9 cellular contexts compared by ENCODE assay signal in the genomic region with DNA sequence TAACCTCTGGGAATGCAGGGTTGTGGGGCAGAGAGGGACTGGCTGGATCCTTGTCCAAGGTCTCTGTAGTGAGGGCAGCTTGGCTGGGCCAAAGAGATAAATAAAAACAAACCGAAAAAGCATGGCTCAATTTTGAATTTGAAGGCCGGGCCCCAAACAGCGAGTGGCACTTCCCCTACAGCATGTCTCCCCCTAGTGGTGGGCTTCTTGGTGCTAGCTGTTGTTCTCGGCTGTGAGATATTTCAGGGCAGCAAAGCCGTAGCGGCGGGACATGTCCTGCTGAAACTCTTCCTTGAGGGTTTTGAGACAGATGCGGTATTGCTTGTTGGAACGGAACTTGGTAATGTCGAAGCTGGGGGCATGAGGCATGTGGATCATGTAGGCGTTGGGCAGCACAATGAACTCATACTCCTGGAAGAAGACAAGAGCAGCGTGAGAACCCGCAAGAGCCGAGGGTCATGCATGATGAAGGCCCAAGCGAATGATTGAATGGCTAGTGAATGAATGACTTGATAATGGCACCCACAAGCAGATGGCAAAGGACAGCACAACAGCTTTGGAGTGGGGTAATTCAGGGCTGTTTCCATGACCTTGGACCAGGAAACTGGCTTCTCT.
DNase-seq lines count a peak whose midpoint lies in the region; ATAC-seq and TF ChIP-seq lines count a peak whose summit lies in the region.
"Had no signal": no experiment of that assay in that cellular context is flagged by ENCODE, and none has a peak within 500 bp of the region (broad histone marks: within the 10 kb centered on the region; RNA-seq: fewer than 3 reads in every experiment).

No MANE protein-coding gene starts in this region.

- DNase-seq in Daoy (ENCODE audit: low read depth) (peak; percentile 66), HEK293T (ENCODE audit: extremely low spot score) (peak; percentile 55), NCI-H1105 (lab: John Stamatoyannopoulos, UW) (no peak)
- DNase-seq in activated CD8-positive, alpha-beta T cell treated with anti-CD3 and anti-CD28 coated beads, Interleukin-2, amount 10 ng/mL, durations not matched to agents 7 days and 5 days = peak; percentile 26
- DNase-seq in naive thymus-derived CD8-positive, alpha-beta T cell = no peak

- H2AFZ ChIP-seq in neural cell (ENCODE audit: low read depth, low read length) = no peak overlapping the region

- CTCF ChIA-PET in HEK293T (lab: Yijun Ruan, JAX) = interaction anchor here (0.6 to 1.5 kb wide), 5 partner anchors 8 to 728 kb away, joined by 3 to 5 read pairs (median 4); no protein-coding TSS in a partner anchor
- CTCF ChIA-PET in activated CD8-positive, alpha-beta T cell treated with anti-CD3 and anti-CD28 coated beads, Interleukin-2, amount 10 ng/mL, durations not matched to agents 7 days and 5 days (lab: Charles Lee) = interaction anchor here (0.7 to 1.2 kb wide), 2 partner anchors 9 to 30 kb away, joined by 3 read pairs; no protein-coding TSS in a partner anchor

- H3K4me3 ChIP-seq in neural cell (ENCODE audit: low read length) = no peak overlapping the region

- no peaks in the 10 kb centered on the region for H3F3A ChIP-seq in neural cell (ENCODE audit: insufficient read depth, low read length, poor library complexity, severe bottlenecking)

- H3K4me3 Mint-ChIP-seq in activated CD8-positive, alpha-beta T cell treated with anti-CD3 and anti-CD28 coated beads, Interleukin-2, amount 10 ng/mL, durations not matched to agents 7 days and 5 days = no peak overlapping the region
- no peak overlapping the region for H3K4me3 Mint-ChIP-seq in naive thymus-derived CD8-positive, alpha-beta T cell

- no peaks in the 10 kb centered on the region for H3K27me3 ChIP-seq in neural cell (ENCODE audit: insufficient read depth, low read depth, low read length)
- H3K27me3 ChIP-seq: neutrophil had no signal

- POLR2A ChIA-PET in HEK293T (lab: Yijun Ruan, JAX) = no interaction called here
- POLR2A ChIA-PET in activated CD8-positive, alpha-beta T cell treated with anti-CD3 and anti-CD28 coated beads, Interleukin-2, amount 10 ng/mL, durations not matched to agents 7 days and 5 days (lab: Charles Lee) = no interaction called here
- POLR2A ChIA-PET in naive thymus-derived CD8-positive, alpha-beta T cell (lab: Charles Lee) = no interaction called here

- no peaks in the 10 kb centered on the region for H3K9me2 ChIP-seq in neural cell (ENCODE audit: insufficient read depth, low read length)

- H3K9me3 ChIP-seq in neural cell (ENCODE audit: low read length) = no peaks in the 10 kb centered on the region
- H3K9me3 ChIP-seq: neutrophil had no signal

- no peak for TF ChIP-seq EP300 in neural cell (conservative IDR thresholded peaks at IDR 0.05; ENCODE audit: poor library complexity, severe bottlenecking)

- no peak overlapping the region for H3K27ac ChIP-seq in neural cell (ENCODE audit: low read length)
- H3K27ac ChIP-seq: neutrophil had no signal

- no peak overlapping the region for H3K27ac Mint-ChIP-seq in activated CD8-positive, alpha-beta T cell treated with anti-CD3 and anti-CD28 coated beads, Interleukin-2, amount 10 ng/mL, durations not matched to agents 7 days and 5 days
- H3K27ac Mint-ChIP-seq in naive thymus-derived CD8-positive, alpha-beta T cell = peak overlapping the region in 1 of 10 donors; percentile 44

- TF ChIP-seq CTCF in neural cell (IDR thresholded peaks at IDR 0.05; ENCODE audit: poor library complexity, severe bottlenecking) = peak; percentile 11

- H3K9me3 Mint-ChIP-seq in activated CD8-positive, alpha-beta T cell treated with anti-CD3 and anti-CD28 coated beads, Interleukin-2, amount 10 ng/mL, durations not matched to agents 7 days and 5 days (ENCODE audit: insufficient read depth) = no peaks in the 10 kb centered on the region
- H3K9me3 Mint-ChIP-seq in naive thymus-derived CD8-positive, alpha-beta T cell = no peaks in the 10 kb centered on the region

- no peak overlapping the region for H3K4me2 ChIP-seq in neural cell (ENCODE audit: low read length)

- no peak for TF ChIP-seq RAD21 in neural cell (conservative IDR thresholded peaks at IDR 0.05)

- ATAC-seq in activated CD8-positive, alpha-beta T cell treated with anti-CD3 and anti-CD28 coated beads, Interleukin-2, amount 10 ng/mL, durations not matched to agents 7 days and 5 days = no peak
- ATAC-seq in HG03432 (IDR thresholded peaks at IDR 0.05; ENCODE audit: unreplicated experiment) = no peak
- no peak for ATAC-seq in naive thymus-derived CD8-positive, alpha-beta T cell
- ATAC-seq in HG03135 (IDR thresholded peaks at IDR 0.05; ENCODE audit: unreplicated experiment) = no peak

- H3K36me3 ChIP-seq in neural cell (ENCODE audit: insufficient read depth, low read length) = peaks cover 4% of the 10 kb centered on the region
- H3K36me3 ChIP-seq: neutrophil had no signal

- no peaks in the 10 kb centered on the region for H3K79me2 ChIP-seq in neural cell (replicated peaks; ENCODE audit: insufficient read depth, low read length)

- H3K9ac ChIP-seq in neural cell (ENCODE audit: low read length) = no peak overlapping the region

- H3K27me3 Mint-ChIP-seq in activated CD8-positive, alpha-beta T cell treated with anti-CD3 and anti-CD28 coated beads, Interleukin-2, amount 10 ng/mL, durations not matched to agents 7 days and 5 days (ENCODE audit: low read depth) = no peaks in the 10 kb centered on the region
- peaks cover 0 to 4% (median 0%) of the 10 kb centered on the region in 5 donors for H3K27me3 Mint-ChIP-seq in naive thymus-derived CD8-positive, alpha-beta T cell

- H3K4me1 Mint-ChIP-seq in activated CD8-positive, alpha-beta T cell treated with anti-CD3 and anti-CD28 coated beads, Interleukin-2, amount 10 ng/mL, durations not matched to agents 7 days and 5 days (ENCODE audit: low read depth) = no peaks in the 10 kb centered on the region
- H3K4me1 Mint-ChIP-seq in naive thymus-derived CD8-positive, alpha-beta T cell = peaks cover 0 to 47% (median 0%) of the 10 kb centered on the region in 4 donors

- no peaks in the 10 kb centered on the region for H4K20me1 ChIP-seq in neural cell (ENCODE audit: insufficient read depth)

- H3K36me3 Mint-ChIP-seq in activated CD8-positive, alpha-beta T cell treated with anti-CD3 and anti-CD28 coated beads, Interleukin-2, amount 10 ng/mL, durations not matched to agents 7 days and 5 days (ENCODE audit: low read depth) = no peaks in the 10 kb centered on the region
- no peaks in the 10 kb centered on the region for H3K36me3 Mint-ChIP-seq in naive thymus-derived CD8-positive, alpha-beta T cell

TF ChIP-seq in HEK293T, 16 proteins besides CTCF, POLR2A, EP300 and RAD21:
- TF ChIP-seq L3MBTL2 (conservative IDR thresholded peaks at IDR 0.05) (no peak), SUZ12 (IDR thresholded peaks at IDR 0.05) (no peak), NFRKB (IDR thresholded peaks at IDR 0.05) (no peak), CTBP1 (IDR thresholded peaks at IDR 0.05; ENCODE audit: borderline replicate concordance) (no peak), HDGF (IDR thresholded peaks at IDR 0.05; ENCODE audit: borderline replicate concordance) (no peak), BHLHE40 (IDR thresholded peaks at IDR 0.05; ENCODE audit: borderline replicate concordance) (no peak), SP1 (IDR thresholded peaks at IDR 0.05) (no peak), FOXM1 (IDR thresholded peaks at IDR 0.05; ENCODE audit: borderline replicate concordance) (no peak)
- TF ChIP-seq, protein P1, sequence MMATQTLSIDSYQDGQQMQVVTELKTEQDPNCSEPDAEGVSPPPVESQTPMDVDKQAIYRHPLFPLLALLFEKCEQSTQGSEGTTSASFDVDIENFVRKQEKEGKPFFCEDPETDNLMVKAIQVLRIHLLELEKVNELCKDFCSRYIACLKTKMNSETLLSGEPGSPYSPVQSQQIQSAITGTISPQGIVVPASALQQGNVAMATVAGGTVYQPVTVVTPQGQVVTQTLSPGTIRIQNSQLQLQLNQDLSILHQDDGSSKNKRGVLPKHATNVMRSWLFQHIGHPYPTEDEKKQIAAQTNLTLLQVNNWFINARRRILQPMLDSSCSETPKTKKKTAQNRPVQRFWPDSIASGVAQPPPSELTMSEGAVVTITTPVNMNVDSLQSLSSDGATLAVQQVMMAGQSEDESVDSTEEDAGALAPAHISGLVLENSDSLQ (IDR thresholded peaks at IDR 0.05) = no peak
TF ChIP-seq in HEK293T: peak in this region for 0.

TF ChIP-seq in neural cell, 6 proteins besides CTCF, POLR2A, EP300 and RAD21:
- no peak for TF ChIP-seq SMC3 (conservative IDR thresholded peaks at IDR 0.05; ENCODE audit: poor library complexity)
- TF ChIP-seq TAF1 (IDR thresholded peaks at IDR 0.05; ENCODE audit: low read depth) = no peak
- TF ChIP-seq MXI1 (conservative IDR thresholded peaks at IDR 0.05; ENCODE audit: poor library complexity, severe bottlenecking) = no peak

Comparison
In these comparisons a context has a peak if more than half of its experiments do, and no peak if none do; other contexts are left out.
1. DNase-seq: peak in Daoy (single experiment), HEK293T (single experiment) and activated CD8-positive, alpha-beta T cell treated with anti-CD3 and anti-CD28 coated beads, Interleukin-2, amount 10 ng/mL, durations not matched to agents 7 days and 5 days (single experiment); none in NCI-H1105 (single experiment) and naive thymus-derived CD8-positive, alpha-beta T cell (0 of 10).